ENCODE assay signal across 12 cellular contexts in the genomic region with DNA sequence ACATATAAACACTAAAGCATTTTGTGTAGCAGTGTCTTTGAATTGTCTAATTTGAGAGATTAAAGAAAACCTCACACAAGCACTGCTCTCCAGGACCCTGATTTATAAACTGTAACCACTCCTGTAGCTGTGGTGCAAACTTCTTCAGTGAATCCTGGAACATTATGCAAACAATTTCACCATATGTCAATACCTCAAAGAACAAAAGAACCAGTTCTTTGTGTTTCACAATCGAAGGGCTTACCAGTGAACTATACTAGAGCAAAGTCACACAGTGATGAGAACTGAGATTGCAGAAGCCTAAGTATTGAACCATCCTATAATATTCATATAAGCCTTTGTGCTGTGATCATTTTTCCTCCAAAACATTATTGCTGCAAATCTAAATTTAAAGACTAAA. TPM values are rescaled to one million over a fixed set of nuclear protein-coding genes. Genes with fewer than 3 reads are reported as not detected.
DNase-seq lines count a peak whose midpoint lies in the region; ATAC-seq and TF ChIP-seq lines count a peak whose summit lies in the region.
"Had no signal": no experiment of that assay in that cellular context is flagged by ENCODE, and none has a peak within 500 bp of the region (broad histone marks: within the 10 kb centered on the region; RNA-seq: fewer than 3 reads in every experiment).

No MANE protein-coding gene starts in this region.

- H3K4me1 ChIP-seq in HAP-1 (peaks cover 14% of the 10 kb centered on the region), right lobe of liver (peaks cover 0 to 43% (median 5%) of the 10 kb centered on the region in 4 donors), OCI-LY7 (ENCODE audit: insufficient read depth, low read length, poor library complexity, severe bottlenecking) (peaks cover 8% of the 10 kb centered on the region)

- H3K36me3 ChIP-seq in HAP-1 (replicated peaks) (peaks cover 13% of the 10 kb centered on the region), right lobe of liver (no peaks in the 10 kb centered on the region), OCI-LY7 (ENCODE audit: insufficient read depth, low read length) (peaks cover 72% of the 10 kb centered on the region)

- CTCF ChIA-PET in OCI-LY7 (lab: Charles Lee; ENCODE audit: unreplicated experiment): no interaction called here

- peak; percentile 85 for DNase-seq in DMS53 (lab: John Stamatoyannopoulos, UW)
- DNase-seq in HAP-1 (ENCODE audit: low spot score in 2 of 2): peak; percentile 15 to 85
- peak; percentile 13 for DNase-seq in SIG-M5 (lab: John Stamatoyannopoulos, UW)
- no peak for DNase-seq in right lobe of liver
- DNase-seq in OCI-LY7 (ENCODE audit: low spot score): no peak
- no peak for DNase-seq in NCI-H1092 treated with DMSO at 0.1 percent for 48 hours (lab: John Stamatoyannopoulos, UW)
- DNase-seq: activated CD4-positive, alpha-beta T cell treated with anti-CD3 and anti-CD28 coated beads for 48 hours; central memory CD4-positive, alpha-beta T cell; left cardiac atrium; substantia nigra had no signal

- no TSS peak for BruUV-seq in OCI-LY7 (replicated peaks; lab: Mats Ljungman, UMichigan)

- no peak overlapping the region for H2AFZ ChIP-seq in OCI-LY7 (ENCODE audit: low read length)

- H3K4me2 ChIP-seq in OCI-LY7 (ENCODE audit: low read length): no peak overlapping the region

- H3K9me3 ChIP-seq in HAP-1 (no peaks in the 10 kb centered on the region), right lobe of liver (no peaks in the 10 kb centered on the region), OCI-LY7 (ENCODE audit: low read length) (no peaks in the 10 kb centered on the region)

- POLR2A ChIA-PET in OCI-LY7 (lab: Charles Lee): interaction anchor here (1.0 to 2.6 kb wide), 4 partner anchors 9 to 24 kb away, joined by 3 to 9 read pairs (median 6); no protein-coding TSS in a partner anchor

- 0 out of 2 replicates have a peak, but pooled peaks cover 4% of the 10 kb centered on the region for H4K20me1 ChIP-seq in OCI-LY7 (ENCODE audit: insufficient read depth, low read length)

- H3K27ac ChIP-seq in right lobe of liver (peak overlapping the region in 1 of 3 donors; percentile 20), OCI-LY7 (ENCODE audit: low read depth, low read length, poor library complexity, severe bottlenecking) (no peak overlapping the region)

- 19% methylated on average over 1 of the region's 1 CpG for WGBS in right lobe of liver (ENCODE audit: insufficient coverage, low coverage, low lambda C conversion rate, missing lambda C conversion rate)

- H3K79me2 ChIP-seq in OCI-LY7 (ENCODE audit: insufficient read depth, low read depth, low read length): no peaks in the 10 kb centered on the region

- in situ Hi-C loops in HAP-1 (cut with MboI; ENCODE audit: low sequenced_read_pairs): no loop called here

- intact Hi-C loops in right lobe of liver (cut with DNase I) (no loop called here), OCI-LY7 (cut with micrococcal nuclease; ENCODE audit: unreplicated experiment) (no loop called here)

- peak; percentile 75 to 92 (median 85) for ATAC-seq in right lobe of liver
- ATAC-seq in HG02973 (IDR thresholded peaks at IDR 0.05; ENCODE audit: unreplicated experiment): no peak
- ATAC-seq in HG03135 (IDR thresholded peaks at IDR 0.05; ENCODE audit: unreplicated experiment): no peak
- ATAC-seq: left cardiac atrium had no signal

- no peaks in the 10 kb centered on the region for H3K9me2 ChIP-seq in OCI-LY7 (ENCODE audit: insufficient read depth, low read length)

- TF ChIP-seq POLR2A in right lobe of liver (IDR thresholded peaks at IDR 0.05): no peak

- H3K27me3 ChIP-seq in HAP-1 (ENCODE audit: low read depth): no peaks in the 10 kb centered on the region
- no peaks in the 10 kb centered on the region for H3K27me3 ChIP-seq in right lobe of liver

- TF ChIP-seq CTCF in right lobe of liver (IDR thresholded peaks at IDR 0.05) (no peak), OCI-LY7 (conservative IDR thresholded peaks at IDR 0.05; ENCODE audit: low read length) (no peak)

- no peak overlapping the region for H3K4me3 ChIP-seq in HAP-1
- H3K4me3 ChIP-seq in right lobe of liver: no peak overlapping the region
- H3K4me3 ChIP-seq in OCI-LY7 (ENCODE audit: low read depth, low read length, poor library complexity, severe bottlenecking): no peak overlapping the region

RNA-seq across cellular contexts. Expression of a gene that starts 21.5 kb away (rescaled TPM):
- 10 to 100 TPM; 10.9 to 21.4 (median 16.8) TPM for total RNA-seq in right lobe of liver
- total RNA-seq in OCI-LY7 (2014; rRNA removed; shearing (Covaris generic)): 19.4 and 20.3 TPM in 2 replicates
- 44.1 and 45.6 TPM in 2 replicates for total RNA-seq in OCI-LY7 (2022)

Comparison
In these comparisons a context has a peak if more than half of its experiments do, and no peak if none do; other contexts are left out.
1. DNase-seq: peak in DMS53 (single experiment), HAP-1 (2 of 2) and SIG-M5 (single experiment); none in right lobe of liver (0 of 3), OCI-LY7 (single experiment) and NCI-H1092 treated with DMSO at 0.1 percent for 48 hours (single experiment).
2. ATAC-seq: peak in right lobe of liver (4 of 4); none in HG02973 (single experiment) and HG03135 (single experiment).